8 cellular contexts compared by ENCODE assay signal in genomic region chr5:68287631-68287975, GRCh38.
A peak's percentile ranks its signal among the peaks of the same experiment; 100 is the strongest.
DNase-seq lines count a peak whose midpoint lies in the region; ATAC-seq and TF ChIP-seq lines count a peak whose summit lies in the region.

No MANE protein-coding gene starts in this region.

- DNase-seq in T-helper 1 cell (no peak), astrocyte of the cerebellum (ENCODE audit: low read depth) (no peak), A172 (ENCODE audit: low spot score) (no peak)

- H3K27ac Mint-ChIP-seq in T-helper 1 cell treated with Interleukin-12 subunit alpha and Interleukin-12 subunit beta and Interleukin-4 antibody, amounts not matched to agents 30 μg/mL and 1 μg/mL, for 36 hours = peak overlapping the region; percentile 84

- peaks cover 30% of the 10 kb centered on the region for H3K36me3 Mint-ChIP-seq in T-helper 1 cell treated with Interleukin-12 subunit alpha and Interleukin-12 subunit beta and Interleukin-4 antibody, amounts not matched to agents 30 μg/mL and 1 μg/mL, for 36 hours (ENCODE audit: low read depth)

- H3K9me3 Mint-ChIP-seq in T-helper 1 cell treated with Interleukin-12 subunit alpha and Interleukin-12 subunit beta and Interleukin-4 antibody, amounts not matched to agents 30 μg/mL and 1 μg/mL, for 36 hours = no peaks in the 10 kb centered on the region

- H3K36me3 ChIP-seq in liver (ENCODE audit: control insufficient read depth in 4 of 4, insufficient read depth in 3 of 4, low read depth in 1 of 4, low read length in 3 of 4) = peaks cover 5 to 21% (median 12%) of the 10 kb centered on the region in 4 donors

- no peak for TF ChIP-seq CTCF in astrocyte of the cerebellum (IDR thresholded peaks at IDR 0.05; ENCODE audit: low read depth, low read length, missing control alignments)
- no peak for TF ChIP-seq CTCF in liver (IDR thresholded peaks at IDR 0.05; ENCODE audit: low read depth, low read length, missing input control)

- H3K4me1 Mint-ChIP-seq in T-helper 1 cell treated with Interleukin-12 subunit alpha and Interleukin-12 subunit beta and Interleukin-4 antibody, amounts not matched to agents 30 μg/mL and 1 μg/mL, for 36 hours (ENCODE audit: low read depth) = peaks cover 65% of the 10 kb centered on the region

- WGBS in liver = 21% methylated on average over 8 of the region's 8 CpGs

- peak overlapping the region; percentile 27 for H3K4me3 ChIP-seq in astrocyte of the cerebellum (ENCODE audit: low read depth, low read length)
- peak overlapping the region in 2 of 3 donors; percentile 71 to 78 for H3K4me3 ChIP-seq in liver (ENCODE audit: low read depth in 1 of 3, low read length in 3 of 3)

- peaks cover 12 to 71% (median 59%) of the 10 kb centered on the region in 4 donors for H3K4me1 ChIP-seq in liver (ENCODE audit: control insufficient read depth in 4 of 4, insufficient read depth in 4 of 4, low read length in 3 of 4)

- no peaks in the 10 kb centered on the region for H3K27me3 Mint-ChIP-seq in T-helper 1 cell treated with Interleukin-12 subunit alpha and Interleukin-12 subunit beta and Interleukin-4 antibody, amounts not matched to agents 30 μg/mL and 1 μg/mL, for 36 hours (ENCODE audit: low read depth)

- no peak for TF ChIP-seq RAD21 in liver (IDR thresholded peaks at IDR 0.05)

- H3K27ac ChIP-seq in liver (ENCODE audit: low read depth in 1 of 2, low read length in 2 of 2) (peak overlapping the region; percentile 85 to 94), temporal lobe (ENCODE audit: low read depth, low read length) (peak overlapping the region; percentile 94)

- peak overlapping the region; percentile 89 for H3K4me3 Mint-ChIP-seq in T-helper 1 cell treated with Interleukin-12 subunit alpha and Interleukin-12 subunit beta and Interleukin-4 antibody, amounts not matched to agents 30 μg/mL and 1 μg/mL, for 36 hours

- H3K9me3 ChIP-seq in liver (ENCODE audit: control insufficient read depth in 4 of 4, low read length in 3 of 4) = no peaks in the 10 kb centered on the region

- no peaks in the 10 kb centered on the region for H3K27me3 ChIP-seq in liver (ENCODE audit: control insufficient read depth in 4 of 4, insufficient read depth in 4 of 4, low read length in 3 of 4)

- in situ Hi-C loops in astrocyte of the cerebellum (cut with HindIII; ENCODE audit: low sequenced_read_pairs) = no loop called here

- no peak for ATAC-seq in HG03520 (IDR thresholded peaks at IDR 0.05; ENCODE audit: unreplicated experiment)
- ATAC-seq in GM21526 (IDR thresholded peaks at IDR 0.05; ENCODE audit: low FRiP score, unreplicated experiment) = no peak

- H3K9ac ChIP-seq in liver (ENCODE audit: low read depth in 1 of 2, low read length in 2 of 2) = peak overlapping the region; percentile 84 to 90

TF ChIP-seq in liver, 16 proteins besides CTCF, POLR2A, EP300 and RAD21:
- TF ChIP-seq FOXA1 (IDR thresholded peaks at IDR 0.05) = no peak
- TF ChIP-seq TAF1 (conservative IDR thresholded peaks at IDR 0.05) = no peak
- no peak for TF ChIP-seq HNF4A (conservative IDR thresholded peaks at IDR 0.05)
- TF ChIP-seq JUND (IDR thresholded peaks at IDR 0.05) = no peak
- TF ChIP-seq YY1 (IDR thresholded peaks at IDR 0.05) = no peak
- TF ChIP-seq SP1 (IDR thresholded peaks at IDR 0.05) = no peak
- no peak for TF ChIP-seq RXRA (IDR thresholded peaks at IDR 0.05)
- no peak for TF ChIP-seq REST (IDR thresholded peaks at IDR 0.05)
- TF ChIP-seq HNF4G (IDR thresholded peaks at IDR 0.05) = no peak
- TF ChIP-seq ATF3 (IDR thresholded peaks at IDR 0.05) = no peak
- no peak for TF ChIP-seq NR2F2 (IDR thresholded peaks at IDR 0.05)
- no peak for TF ChIP-seq FOXA2 (IDR thresholded peaks at IDR 0.05)
- no peak for TF ChIP-seq GABPA (IDR thresholded peaks at IDR 0.05 in 1 of 2, conservative IDR thresholded peaks at IDR 0.05 in 1 of 2)
- TF ChIP-seq ZBTB33 (IDR thresholded peaks at IDR 0.05) = no peak
